ENCODE assay signal across 1 cellular context in the genomic region with DNA sequence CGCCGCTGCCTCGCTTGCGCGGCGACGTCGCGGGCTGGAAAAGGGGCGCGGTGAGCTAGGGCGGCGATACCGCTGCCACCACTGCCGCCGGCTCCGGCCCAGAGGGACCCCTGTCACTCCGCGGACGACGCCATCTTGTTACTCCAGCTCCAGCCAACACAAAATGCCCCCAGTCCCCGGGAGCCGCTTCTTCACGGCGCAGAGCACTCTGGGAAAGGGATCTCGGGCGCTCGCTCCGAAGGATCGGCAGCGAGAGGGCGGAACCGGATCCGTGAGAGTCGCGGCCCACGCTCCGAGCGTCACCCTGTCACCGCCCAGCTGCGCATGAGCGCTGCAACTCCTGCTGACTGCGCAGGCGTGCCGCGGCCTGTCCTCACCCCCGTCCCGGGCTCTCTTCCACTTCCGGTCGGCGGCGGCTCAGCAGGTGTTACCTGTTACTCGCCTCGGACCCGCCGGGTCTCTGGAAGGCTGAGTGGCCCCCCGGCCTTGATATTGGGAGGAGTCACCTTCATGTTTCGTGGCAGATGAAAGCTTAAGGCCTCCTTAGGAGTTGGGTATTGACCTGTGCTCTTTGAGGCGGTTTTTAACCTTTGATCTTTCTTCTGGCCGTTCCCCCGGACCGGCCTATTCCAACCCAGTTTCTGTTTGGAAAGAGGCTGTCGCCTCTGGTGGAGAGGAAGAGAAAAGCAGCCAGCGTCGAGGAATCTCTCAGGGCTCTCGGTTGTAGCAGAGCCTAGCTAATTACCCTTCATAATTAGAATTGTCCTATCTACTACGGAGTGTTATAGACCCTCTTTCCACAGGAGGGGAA.
TF ChIP-seq lines count a peak whose summit lies in the region.

TSS of gene CSNK1A1 (minus strand) at position 213 of the 811 bp plus-strand sequence. CDS start 475 bp downstream, outside the sequence.

TF ChIP-seq in HepG2, 621 proteins besides CTCF, POLR2A, EP300 and RAD21 (continued from another document and continues in another):
- TF ChIP-seq, protein P1, sequence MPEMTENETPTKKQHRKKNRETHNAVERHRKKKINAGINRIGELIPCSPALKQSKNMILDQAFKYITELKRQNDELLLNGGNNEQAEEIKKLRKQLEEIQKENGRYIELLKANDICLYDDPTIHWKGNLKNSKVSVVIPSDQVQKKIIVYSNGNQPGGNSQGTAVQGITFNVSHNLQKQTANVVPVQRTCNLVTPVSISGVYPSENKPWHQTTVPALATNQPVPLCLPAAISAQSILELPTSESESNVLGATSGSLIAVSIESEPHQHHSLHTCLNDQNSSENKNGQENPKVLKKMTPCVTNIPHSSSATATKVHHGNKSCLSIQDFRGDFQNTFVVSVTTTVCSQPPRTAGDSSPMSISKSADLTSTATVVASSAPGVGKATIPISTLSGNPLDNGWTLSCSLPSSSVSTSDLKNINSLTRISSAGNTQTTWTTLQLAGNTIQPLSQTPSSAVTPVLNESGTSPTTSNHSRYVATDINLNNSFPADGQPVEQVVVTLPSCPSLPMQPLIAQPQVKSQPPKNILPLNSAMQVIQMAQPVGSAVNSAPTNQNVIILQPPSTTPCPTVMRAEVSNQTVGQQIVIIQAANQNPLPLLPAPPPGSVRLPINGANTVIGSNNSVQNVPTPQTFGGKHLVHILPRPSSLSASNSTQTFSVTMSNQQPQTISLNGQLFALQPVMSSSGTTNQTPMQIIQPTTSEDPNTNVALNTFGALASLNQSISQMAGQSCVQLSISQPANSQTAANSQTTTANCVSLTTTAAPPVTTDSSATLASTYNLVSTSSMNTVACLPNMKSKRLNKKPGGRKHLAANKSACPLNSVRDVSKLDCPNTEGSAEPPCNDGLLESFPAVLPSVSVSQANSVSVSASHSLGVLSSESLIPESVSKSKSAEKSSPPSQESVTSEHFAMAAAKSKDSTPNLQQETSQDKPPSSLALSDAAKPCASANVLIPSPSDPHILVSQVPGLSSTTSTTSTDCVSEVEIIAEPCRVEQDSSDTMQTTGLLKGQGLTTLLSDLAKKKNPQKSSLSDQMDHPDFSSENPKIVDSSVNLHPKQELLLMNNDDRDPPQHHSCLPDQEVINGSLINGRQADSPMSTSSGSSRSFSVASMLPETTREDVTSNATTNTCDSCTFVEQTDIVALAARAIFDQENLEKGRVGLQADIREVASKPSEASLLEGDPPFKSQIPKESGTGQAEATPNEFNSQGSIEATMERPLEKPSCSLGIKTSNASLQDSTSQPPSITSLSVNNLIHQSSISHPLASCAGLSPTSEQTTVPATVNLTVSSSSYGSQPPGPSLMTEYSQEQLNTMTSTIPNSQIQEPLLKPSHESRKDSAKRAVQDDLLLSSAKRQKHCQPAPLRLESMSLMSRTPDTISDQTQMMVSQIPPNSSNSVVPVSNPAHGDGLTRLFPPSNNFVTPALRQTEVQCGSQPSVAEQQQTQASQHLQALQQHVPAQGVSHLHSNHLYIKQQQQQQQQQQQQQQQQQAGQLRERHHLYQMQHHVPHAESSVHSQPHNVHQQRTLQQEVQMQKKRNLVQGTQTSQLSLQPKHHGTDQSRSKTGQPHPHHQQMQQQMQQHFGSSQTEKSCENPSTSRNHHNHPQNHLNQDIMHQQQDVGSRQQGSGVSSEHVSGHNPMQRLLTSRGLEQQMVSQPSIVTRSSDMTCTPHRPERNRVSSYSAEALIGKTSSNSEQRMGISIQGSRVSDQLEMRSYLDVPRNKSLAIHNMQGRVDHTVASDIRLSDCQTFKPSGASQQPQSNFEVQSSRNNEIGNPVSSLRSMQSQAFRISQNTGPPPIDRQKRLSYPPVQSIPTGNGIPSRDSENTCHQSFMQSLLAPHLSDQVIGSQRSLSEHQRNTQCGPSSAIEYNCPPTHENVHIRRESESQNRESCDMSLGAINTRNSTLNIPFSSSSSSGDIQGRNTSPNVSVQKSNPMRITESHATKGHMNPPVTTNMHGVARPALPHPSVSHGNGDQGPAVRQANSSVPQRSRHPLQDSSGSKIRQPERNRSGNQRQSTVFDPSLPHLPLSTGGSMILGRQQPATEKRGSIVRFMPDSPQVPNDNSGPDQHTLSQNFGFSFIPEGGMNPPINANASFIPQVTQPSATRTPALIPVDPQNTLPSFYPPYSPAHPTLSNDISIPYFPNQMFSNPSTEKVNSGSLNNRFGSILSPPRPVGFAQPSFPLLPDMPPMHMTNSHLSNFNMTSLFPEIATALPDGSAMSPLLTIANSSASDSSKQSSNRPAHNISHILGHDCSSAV (CRISPR knock-in tag; IDR thresholded peaks at IDR 0.05; ENCODE audit: borderline replicate concordance) = no peak; the same call in 1 of the 2 replicates
- TF ChIP-seq ZNF460 (CRISPR knock-in tag; IDR thresholded peaks at IDR 0.05; ENCODE audit: borderline replicate concordance) (no peak; the same call in 1 of the 2 replicates), ARNT2 (CRISPR knock-in tag; IDR thresholded peaks at IDR 0.05; ENCODE audit: low read depth) (peak; percentile 64; the same call in 1 of the 2 replicates), ZNF180 (CRISPR knock-in tag; IDR thresholded peaks at IDR 0.05; ENCODE audit: borderline replicate concordance, low read depth) (no peak), RFXAP (CRISPR knock-in tag; IDR thresholded peaks at IDR 0.05; ENCODE audit: borderline replicate concordance) (no peak; the same call in 1 of the 2 replicates), ZNF670 (CRISPR knock-in tag; IDR thresholded peaks at IDR 0.05; ENCODE audit: borderline replicate concordance) (peak; percentile 27; the same call in 1 of the 2 replicates), AGO2 (optimal IDR thresholded peaks at IDR 0.05; ENCODE audit: low read depth, low read length) (peak; percentile 87), USF2 (IDR thresholded peaks at IDR 0.05; ENCODE audit: low read depth, low read length) (no peak), USF2 (CRISPR knock-in tag; IDR thresholded peaks at IDR 0.05; ENCODE audit: borderline replicate concordance) (no peak), ZNF329 (CRISPR knock-in tag; IDR thresholded peaks at IDR 0.05; ENCODE audit: low read depth) (no peak), SRF (IDR thresholded peaks at IDR 0.05; ENCODE audit: low read depth, low read length) (no peak), SRSF1 (optimal IDR thresholded peaks at IDR 0.05; ENCODE audit: low read depth, low read length) (peak; percentile 44), FOXK2 (IDR thresholded peaks at IDR 0.05) (peak; percentile 11; the same call in 1 of the 2 replicates), RELA (CRISPR knock-in tag; IDR thresholded peaks at IDR 0.05) (peak; percentile 46; the same call in 1 of the 2 replicates), ZFY (CRISPR knock-in tag; IDR thresholded peaks at IDR 0.05) (peak; percentile 90), ZFP82 (CRISPR knock-in tag; IDR thresholded peaks at IDR 0.05; ENCODE audit: borderline replicate concordance) (no peak), MATR3 (CRISPR knock-in tag; IDR thresholded peaks at IDR 0.05) (no peak), KDM6A (CRISPR knock-in tag; IDR thresholded peaks at IDR 0.05; ENCODE audit: low read depth) (no peak), GMEB2 (CRISPR knock-in tag; IDR thresholded peaks at IDR 0.05; ENCODE audit: low read depth) (peak; percentile 70), ZFP62 (CRISPR knock-in tag; IDR thresholded peaks at IDR 0.05) (no peak), SOX6 (IDR thresholded peaks at IDR 0.05) (no peak), SOX6 (CRISPR knock-in tag; IDR thresholded peaks at IDR 0.05) (peak; percentile 86), ZSCAN31 (CRISPR knock-in tag; IDR thresholded peaks at IDR 0.05; ENCODE audit: low read depth) (peak; percentile 73), CHCHD3 (CRISPR knock-in tag; IDR thresholded peaks at IDR 0.05) (0 out of 2 replicates have a peak, but pooled peaks have one; percentile 16), IKZF1 (IDR thresholded peaks at IDR 0.05) (no peak)
- TF ChIP-seq, protein P2, sequence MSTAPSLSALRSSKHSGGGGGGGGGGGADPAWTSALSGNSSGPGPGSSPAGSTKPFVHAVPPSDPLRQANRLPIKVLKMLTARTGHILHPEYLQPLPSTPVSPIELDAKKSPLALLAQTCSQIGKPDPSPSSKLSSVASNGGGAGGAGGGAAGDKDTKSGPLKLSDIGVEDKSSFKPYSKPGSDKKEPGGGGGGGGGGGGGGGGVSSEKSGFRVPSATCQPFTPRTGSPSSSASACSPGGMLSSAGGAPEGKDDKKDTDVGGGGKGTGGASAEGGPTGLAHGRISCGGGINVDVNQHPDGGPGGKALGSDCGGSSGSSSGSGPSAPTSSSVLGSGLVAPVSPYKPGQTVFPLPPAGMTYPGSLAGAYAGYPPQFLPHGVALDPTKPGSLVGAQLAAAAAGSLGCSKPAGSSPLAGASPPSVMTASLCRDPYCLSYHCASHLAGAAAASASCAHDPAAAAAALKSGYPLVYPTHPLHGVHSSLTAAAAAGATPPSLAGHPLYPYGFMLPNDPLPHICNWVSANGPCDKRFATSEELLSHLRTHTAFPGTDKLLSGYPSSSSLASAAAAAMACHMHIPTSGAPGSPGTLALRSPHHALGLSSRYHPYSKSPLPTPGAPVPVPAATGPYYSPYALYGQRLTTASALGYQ (CRISPR knock-in tag; IDR thresholded peaks at IDR 0.05) = no peak
- TF ChIP-seq, protein P3, sequence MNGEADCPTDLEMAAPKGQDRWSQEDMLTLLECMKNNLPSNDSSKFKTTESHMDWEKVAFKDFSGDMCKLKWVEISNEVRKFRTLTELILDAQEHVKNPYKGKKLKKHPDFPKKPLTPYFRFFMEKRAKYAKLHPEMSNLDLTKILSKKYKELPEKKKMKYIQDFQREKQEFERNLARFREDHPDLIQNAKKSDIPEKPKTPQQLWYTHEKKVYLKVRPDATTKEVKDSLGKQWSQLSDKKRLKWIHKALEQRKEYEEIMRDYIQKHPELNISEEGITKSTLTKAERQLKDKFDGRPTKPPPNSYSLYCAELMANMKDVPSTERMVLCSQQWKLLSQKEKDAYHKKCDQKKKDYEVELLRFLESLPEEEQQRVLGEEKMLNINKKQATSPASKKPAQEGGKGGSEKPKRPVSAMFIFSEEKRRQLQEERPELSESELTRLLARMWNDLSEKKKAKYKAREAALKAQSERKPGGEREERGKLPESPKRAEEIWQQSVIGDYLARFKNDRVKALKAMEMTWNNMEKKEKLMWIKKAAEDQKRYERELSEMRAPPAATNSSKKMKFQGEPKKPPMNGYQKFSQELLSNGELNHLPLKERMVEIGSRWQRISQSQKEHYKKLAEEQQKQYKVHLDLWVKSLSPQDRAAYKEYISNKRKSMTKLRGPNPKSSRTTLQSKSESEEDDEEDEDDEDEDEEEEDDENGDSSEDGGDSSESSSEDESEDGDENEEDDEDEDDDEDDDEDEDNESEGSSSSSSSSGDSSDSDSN (CRISPR knock-in tag; IDR thresholded peaks at IDR 0.05) = peak; percentile 75
- TF ChIP-seq, protein P4, sequence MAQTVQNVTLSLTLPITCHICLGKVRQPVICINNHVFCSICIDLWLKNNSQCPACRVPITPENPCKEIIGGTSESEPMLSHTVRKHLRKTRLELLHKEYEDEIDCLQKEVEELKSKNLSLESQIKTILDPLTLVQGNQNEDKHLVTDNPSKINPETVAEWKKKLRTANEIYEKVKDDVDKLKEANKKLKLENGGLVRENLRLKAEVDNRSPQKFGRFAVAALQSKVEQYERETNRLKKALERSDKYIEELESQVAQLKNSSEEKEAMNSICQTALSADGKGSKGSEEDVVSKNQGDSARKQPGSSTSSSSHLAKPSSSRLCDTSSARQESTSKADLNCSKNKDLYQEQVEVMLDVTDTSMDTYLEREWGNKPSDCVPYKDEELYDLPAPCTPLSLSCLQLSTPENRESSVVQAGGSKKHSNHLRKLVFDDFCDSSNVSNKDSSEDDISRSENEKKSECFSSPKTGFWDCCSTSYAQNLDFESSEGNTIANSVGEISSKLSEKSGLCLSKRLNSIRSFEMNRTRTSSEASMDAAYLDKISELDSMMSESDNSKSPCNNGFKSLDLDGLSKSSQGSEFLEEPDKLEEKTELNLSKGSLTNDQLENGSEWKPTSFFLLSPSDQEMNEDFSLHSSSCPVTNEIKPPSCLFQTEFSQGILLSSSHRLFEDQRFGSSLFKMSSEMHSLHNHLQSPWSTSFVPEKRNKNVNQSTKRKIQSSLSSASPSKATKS (CRISPR knock-in tag; IDR thresholded peaks at IDR 0.05) = no peak; the same call in 1 of the 2 replicates
- TF ChIP-seq, protein P5, sequence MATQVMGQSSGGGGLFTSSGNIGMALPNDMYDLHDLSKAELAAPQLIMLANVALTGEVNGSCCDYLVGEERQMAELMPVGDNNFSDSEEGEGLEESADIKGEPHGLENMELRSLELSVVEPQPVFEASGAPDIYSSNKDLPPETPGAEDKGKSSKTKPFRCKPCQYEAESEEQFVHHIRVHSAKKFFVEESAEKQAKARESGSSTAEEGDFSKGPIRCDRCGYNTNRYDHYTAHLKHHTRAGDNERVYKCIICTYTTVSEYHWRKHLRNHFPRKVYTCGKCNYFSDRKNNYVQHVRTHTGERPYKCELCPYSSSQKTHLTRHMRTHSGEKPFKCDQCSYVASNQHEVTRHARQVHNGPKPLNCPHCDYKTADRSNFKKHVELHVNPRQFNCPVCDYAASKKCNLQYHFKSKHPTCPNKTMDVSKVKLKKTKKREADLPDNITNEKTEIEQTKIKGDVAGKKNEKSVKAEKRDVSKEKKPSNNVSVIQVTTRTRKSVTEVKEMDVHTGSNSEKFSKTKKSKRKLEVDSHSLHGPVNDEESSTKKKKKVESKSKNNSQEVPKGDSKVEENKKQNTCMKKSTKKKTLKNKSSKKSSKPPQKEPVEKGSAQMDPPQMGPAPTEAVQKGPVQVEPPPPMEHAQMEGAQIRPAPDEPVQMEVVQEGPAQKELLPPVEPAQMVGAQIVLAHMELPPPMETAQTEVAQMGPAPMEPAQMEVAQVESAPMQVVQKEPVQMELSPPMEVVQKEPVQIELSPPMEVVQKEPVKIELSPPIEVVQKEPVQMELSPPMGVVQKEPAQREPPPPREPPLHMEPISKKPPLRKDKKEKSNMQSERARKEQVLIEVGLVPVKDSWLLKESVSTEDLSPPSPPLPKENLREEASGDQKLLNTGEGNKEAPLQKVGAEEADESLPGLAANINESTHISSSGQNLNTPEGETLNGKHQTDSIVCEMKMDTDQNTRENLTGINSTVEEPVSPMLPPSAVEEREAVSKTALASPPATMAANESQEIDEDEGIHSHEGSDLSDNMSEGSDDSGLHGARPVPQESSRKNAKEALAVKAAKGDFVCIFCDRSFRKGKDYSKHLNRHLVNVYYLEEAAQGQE (IDR thresholded peaks at IDR 0.05; ENCODE audit: borderline replicate concordance in 1 of 2, low read depth in 1 of 2, low read length in 2 of 2) = peak in 1 of 2 experiments; percentile 48; a peak in 1 of 4 replicates
